ENCODE assay signal across 18 cellular contexts in genomic region chr12:132210223-132211055, GRCh38.
"Had no signal": no experiment of that assay in that cellular context is flagged by ENCODE, and none has a peak within 500 bp of the region (broad histone marks: within the 10 kb centered on the region; RNA-seq: fewer than 3 reads in every experiment).

No MANE protein-coding gene starts in this region.

- H3K4me1 Mint-ChIP-seq: brain had no signal

- H3K4me1 ChIP-seq: pancreas had no signal

- DNase-seq: activated B cell treated with CpG ODN at 0.5 μM for 24 hours; activated CD4-positive, alpha-beta T cell treated with anti-CD3 and anti-CD28 coated beads for 48 hours; activated CD8-positive, alpha-beta T cell treated with anti-CD3 and anti-CD28 coated beads for 36 hours; activated naive CD4-positive, alpha-beta T cell treated with Interleukin-2 at 50 U/mL for 16 hours; activated T-cell treated with anti-CD3 and anti-CD28 coated beads, Interleukin-2, amount 50 U/mL, for 1 hour; central memory CD4-positive, alpha-beta T cell; cortex of kidney; natural killer cell; sigmoid colon; stimulated activated naive B cell treated with anti-CD40 and anti-IgM and Interleukin-4, amounts not matched to agents 10 μg/mL and 1 μg/mL and 100 μg/mL, for 72 hours had no signal

- H3K36me3 Mint-ChIP-seq: natural killer cell had no signal

- H3K4me3 Mint-ChIP-seq: activated B cell treated with CpG ODN at 0.5 μM for 24 hours; activated CD8-positive, alpha-beta T cell treated with anti-CD3 and anti-CD28 coated beads for 36 hours; brain; natural killer cell; stimulated activated naive B cell treated with anti-CD40 and anti-IgM and Interleukin-4, amounts not matched to agents 10 μg/mL and 1 μg/mL and 100 μg/mL, for 72 hours had no signal

- H3K27me3 ChIP-seq: pancreas had no signal

- H3K27ac Mint-ChIP-seq: activated B cell treated with CpG ODN at 0.5 μM for 24 hours; activated CD8-positive, alpha-beta T cell treated with anti-CD3 and anti-CD28 coated beads for 36 hours; activated T-helper 2 cell treated with anti-CD3 and anti-CD28 coated beads, Interferon-gamma antibody, Interleukin-2, Interleukin-4, amounts not matched to agents 10 μg/mL and 5 μg/mL and 100 μg/mL, durations not matched to agents 14 hours and 24 hours and 36 hours; brain; natural killer cell had no signal

- H3K36me3 ChIP-seq: esophagus muscularis mucosa, gastroesophageal sphincter, neutrophil, pancreas, sigmoid colon, thoracic aorta had no signal

- ATAC-seq: activated CD8-positive, alpha-beta T cell treated with anti-CD3 and anti-CD28 coated beads for 36 hours; gastroesophageal sphincter; natural killer cell; stimulated activated naive B cell treated with anti-CD40 and anti-IgM and Interleukin-4, amounts not matched to agents 10 μg/mL and 1 μg/mL and 100 μg/mL, for 72 hours had no signal

- H3K9me3 ChIP-seq: neutrophil, pancreas, thoracic aorta had no signal

- H3K27ac ChIP-seq: esophagus muscularis mucosa, gastroesophageal sphincter, neutrophil, sigmoid colon, thoracic aorta had no signal

- H3K4me3 ChIP-seq: esophagus muscularis mucosa, gastroesophageal sphincter, pancreas, sigmoid colon, thoracic aorta had no signal

- H3K9me3 Mint-ChIP-seq: activated B cell treated with CpG ODN at 0.5 μM for 24 hours; activated T-helper 2 cell treated with anti-CD3 and anti-CD28 coated beads, Interferon-gamma antibody, Interleukin-2, Interleukin-4, amounts not matched to agents 10 μg/mL and 5 μg/mL and 100 μg/mL, durations not matched to agents 14 hours and 24 hours and 36 hours had no signal

- FAIRE-seq: pancreas, TTC549 had no signal
